8 cellular contexts compared by ENCODE assay signal in the genomic region with DNA sequence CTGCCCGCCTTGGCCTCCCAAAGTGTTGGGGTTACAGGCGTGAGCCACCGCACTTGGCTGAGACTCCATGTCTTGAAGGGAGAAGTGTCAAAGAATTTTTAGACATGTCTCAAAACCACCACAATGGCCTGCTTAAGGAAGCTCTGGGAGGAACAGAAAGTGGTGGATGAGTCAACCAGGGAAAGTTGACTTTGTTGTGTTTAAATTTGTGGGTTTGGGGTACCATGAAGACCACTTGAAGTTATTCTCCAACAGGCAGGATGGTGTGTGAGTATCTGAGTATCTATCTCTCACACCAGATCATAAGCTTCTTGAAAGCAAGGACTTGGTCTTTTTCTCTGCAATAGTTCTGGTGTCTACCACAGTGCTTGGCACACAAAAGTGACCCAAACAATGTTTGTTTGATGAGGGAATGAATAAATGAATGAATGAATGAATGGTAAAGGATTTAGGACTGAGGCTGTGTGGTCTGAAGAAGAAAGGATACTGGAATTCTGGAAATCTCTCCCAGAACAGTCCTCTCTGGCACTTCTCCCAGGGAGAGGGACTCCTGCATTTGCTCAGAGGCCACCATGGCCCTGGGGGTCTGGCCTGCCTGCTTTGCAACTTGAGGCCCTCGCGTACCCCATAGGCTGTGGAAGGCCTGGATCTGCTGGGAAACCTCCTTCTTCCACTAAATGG.
A peak's percentile ranks its signal among the peaks of the same experiment; 100 is the strongest.
DNase-seq lines count a peak whose midpoint lies in the region; ATAC-seq and TF ChIP-seq lines count a peak whose summit lies in the region.

No MANE protein-coding gene starts in this region.

- no peak overlapping the region for H3K4me3 Mint-ChIP-seq in activated T-cell treated with anti-CD3 and anti-CD28 coated beads, Interleukin-2, amount 50 U/mL, for 24 hours
- no peak overlapping the region for H3K4me3 Mint-ChIP-seq in activated CD8-positive, alpha-beta T cell treated with anti-CD3 and anti-CD28 coated beads for 36 hours
- peak overlapping the region; percentile 49 for H3K4me3 Mint-ChIP-seq in stimulated activated memory B cell treated with anti-CD40 and anti-IgM and Interleukin-4, amounts not matched to agents 10 μg/mL and 1 μg/mL and 100 μg/mL, for 72 hours

- H4K20me1 ChIP-seq in SK-N-SH (ENCODE audit: insufficient read depth), result no peaks in the 10 kb centered on the region

- H3K4me3 ChIP-seq in SK-N-SH (ENCODE audit: low read depth in 2 of 2, low read length in 1 of 2), result no peak overlapping the region

- no peaks in the 10 kb centered on the region for H3K79me2 ChIP-seq in SK-N-SH (ENCODE audit: insufficient read depth)

- no peak for TF ChIP-seq RAD21 in SK-N-SH (IDR thresholded peaks at IDR 0.05; ENCODE audit: low read length)

- H3K27me3 ChIP-seq in SK-N-SH (ENCODE audit: insufficient read depth), result no peaks in the 10 kb centered on the region

- no peak overlapping the region for H3K4me2 ChIP-seq in SK-N-SH

- WGBS in SK-N-SH (ENCODE audit: low lambda C conversion rate), result 95% methylated on average over 5 of the region's 5 CpGs

- H3K36me3 Mint-ChIP-seq in activated T-cell treated with anti-CD3 and anti-CD28 coated beads, Interleukin-2, amount 50 U/mL, for 24 hours (ENCODE audit: low read depth), result no peaks in the 10 kb centered on the region
- no peaks in the 10 kb centered on the region for H3K36me3 Mint-ChIP-seq in activated CD8-positive, alpha-beta T cell treated with anti-CD3 and anti-CD28 coated beads for 36 hours (ENCODE audit: low read depth)
- H3K36me3 Mint-ChIP-seq in stimulated activated memory B cell treated with anti-CD40 and anti-IgM and Interleukin-4, amounts not matched to agents 10 μg/mL and 1 μg/mL and 100 μg/mL, for 72 hours, result peaks cover 4% of the 10 kb centered on the region

- DNase-seq in activated T-cell treated with anti-CD3 and anti-CD28 coated beads, Interleukin-2, amount 50 U/mL, for 24 hours, result no peak
- no peak for DNase-seq in activated T-cell treated with anti-CD3 and anti-CD28 coated beads, Interleukin-2, amount 50 U/mL, for 1 hour
- peak; percentile 16 for DNase-seq in activated CD8-positive, alpha-beta T cell treated with anti-CD3 and anti-CD28 coated beads for 36 hours
- DNase-seq in NCI-H1417 (lab: John Stamatoyannopoulos, UW), result no peak
- no peak for DNase-seq in GOT3 (lab: John Stamatoyannopoulos, UW)
- DNase-seq in SK-N-SH, result no peak

- H3K9me3 Mint-ChIP-seq in activated T-cell treated with anti-CD3 and anti-CD28 coated beads, Interleukin-2, amount 50 U/mL, for 24 hours, result no peaks in the 10 kb centered on the region
- H3K9me3 Mint-ChIP-seq in activated CD8-positive, alpha-beta T cell treated with anti-CD3 and anti-CD28 coated beads for 36 hours, result peaks cover 3% of the 10 kb centered on the region
- peaks cover 2% of the 10 kb centered on the region for H3K9me3 Mint-ChIP-seq in stimulated activated memory B cell treated with anti-CD40 and anti-IgM and Interleukin-4, amounts not matched to agents 10 μg/mL and 1 μg/mL and 100 μg/mL, for 72 hours

- CTCF ChIA-PET in activated CD8-positive, alpha-beta T cell treated with anti-CD3 and anti-CD28 coated beads for 36 hours (lab: Charles Lee), result interaction anchor here (1.2 to 2.3 kb wide), 6 partner anchors 11 to 183 kb away, joined by 3 to 9 read pairs (median 4); no protein-coding TSS in a partner anchor
- CTCF ChIA-PET in SK-N-SH (lab: Yijun Ruan, JAX), result interaction anchor here (0.7 to 1.1 kb wide), 3 partner anchors 15 to 71 kb away, joined by 3 read pairs; no protein-coding TSS in a partner anchor

- ATAC-seq in HG02981 (IDR thresholded peaks at IDR 0.05; ENCODE audit: unreplicated experiment), result peak; percentile 29
- ATAC-seq in activated CD8-positive, alpha-beta T cell treated with anti-CD3 and anti-CD28 coated beads for 36 hours, result peak; percentile 47
- ATAC-seq in stimulated activated memory B cell treated with anti-CD40 and anti-IgM and Interleukin-4, amounts not matched to agents 10 μg/mL and 1 μg/mL and 100 μg/mL, for 72 hours, result peak; percentile 55

- peaks cover 4% of the 10 kb centered on the region for H3K27me3 Mint-ChIP-seq in activated T-cell treated with anti-CD3 and anti-CD28 coated beads, Interleukin-2, amount 50 U/mL, for 24 hours
- no peaks in the 10 kb centered on the region for H3K27me3 Mint-ChIP-seq in activated CD8-positive, alpha-beta T cell treated with anti-CD3 and anti-CD28 coated beads for 36 hours
- no peaks in the 10 kb centered on the region for H3K27me3 Mint-ChIP-seq in stimulated activated memory B cell treated with anti-CD40 and anti-IgM and Interleukin-4, amounts not matched to agents 10 μg/mL and 1 μg/mL and 100 μg/mL, for 72 hours

- TF ChIP-seq EP300 in SK-N-SH (IDR thresholded peaks at IDR 0.05; ENCODE audit: borderline replicate concordance in 1 of 2, low read depth in 1 of 2, low read length in 1 of 2), result no peak

- peaks cover 60% of the 10 kb centered on the region for H3K4me1 Mint-ChIP-seq in activated T-cell treated with anti-CD3 and anti-CD28 coated beads, Interleukin-2, amount 50 U/mL, for 24 hours (ENCODE audit: low read depth)
- peaks cover 37% of the 10 kb centered on the region for H3K4me1 Mint-ChIP-seq in activated CD8-positive, alpha-beta T cell treated with anti-CD3 and anti-CD28 coated beads for 36 hours (ENCODE audit: low read depth)
- H3K4me1 Mint-ChIP-seq in stimulated activated memory B cell treated with anti-CD40 and anti-IgM and Interleukin-4, amounts not matched to agents 10 μg/mL and 1 μg/mL and 100 μg/mL, for 72 hours, result peaks cover 91% of the 10 kb centered on the region

- no peak overlapping the region for H3K9ac ChIP-seq in SK-N-SH

- intact Hi-C loops in activated CD8-positive, alpha-beta T cell treated with anti-CD3 and anti-CD28 coated beads for 36 hours (cut with micrococcal nuclease), result no loop called here

- H3K9me3 ChIP-seq in SK-N-SH, result no peaks in the 10 kb centered on the region

- H3K27ac Mint-ChIP-seq in activated T-cell treated with anti-CD3 and anti-CD28 coated beads, Interleukin-2, amount 50 U/mL, for 24 hours, result peak overlapping the region; percentile 34
- H3K27ac Mint-ChIP-seq in activated CD8-positive, alpha-beta T cell treated with anti-CD3 and anti-CD28 coated beads for 36 hours, result peak overlapping the region; percentile 75
- peak overlapping the region; percentile 92 for H3K27ac Mint-ChIP-seq in stimulated activated memory B cell treated with anti-CD40 and anti-IgM and Interleukin-4, amounts not matched to agents 10 μg/mL and 1 μg/mL and 100 μg/mL, for 72 hours

- H3F3A ChIP-seq in SK-N-SH (replicated peaks; ENCODE audit: insufficient read depth), result no peaks in the 10 kb centered on the region

- peaks cover 0 to 5% of the 10 kb centered on the region in 2 experiments for H3K36me3 ChIP-seq in SK-N-SH (replicated peaks in 1 of 2; ENCODE audit: control insufficient read depth in 1 of 2, insufficient read depth in 2 of 2, low read length in 1 of 2)

- no peaks in the 10 kb centered on the region for H3K9me2 ChIP-seq in SK-N-SH

- no peak overlapping the region for H3K27ac ChIP-seq in SK-N-SH (ENCODE audit: low read depth in 2 of 2, low read length in 1 of 2)

- TF ChIP-seq CTCF in activated CD8-positive, alpha-beta T cell treated with anti-CD3 and anti-CD28 coated beads for 36 hours (IDR thresholded peaks at IDR 0.05), result no peak
- no peak for TF ChIP-seq CTCF in SK-N-SH (IDR thresholded peaks at IDR 0.05)

- no peaks in the 10 kb centered on the region for H3K4me1 ChIP-seq in SK-N-SH (ENCODE audit: control insufficient read depth in 1 of 2, insufficient read depth in 2 of 2, low read depth in 1 of 2, low read length in 1 of 2)

- H2AFZ ChIP-seq in SK-N-SH (ENCODE audit: low read depth), result no peak overlapping the region

- POLR2A ChIA-PET in activated CD8-positive, alpha-beta T cell treated with anti-CD3 and anti-CD28 coated beads for 36 hours (lab: Charles Lee), result interaction anchor here (1.1 to 1.9 kb wide), 3 partner anchors 13 to 16 kb away, joined by 3 to 5 read pairs (median 3); no protein-coding TSS in a partner anchor
- POLR2A ChIA-PET in SK-N-SH (lab: Yijun Ruan, JAX), result no interaction called here

TF ChIP-seq in SK-N-SH, 30 proteins besides CTCF, POLR2A, EP300 and RAD21 (continues in another document):
- no peak for TF ChIP-seq ELF1 (IDR thresholded peaks at IDR 0.05)
- TF ChIP-seq RFX5 (IDR thresholded peaks at IDR 0.05; ENCODE audit: low read length), result no peak
- TF ChIP-seq MXI1 (IDR thresholded peaks at IDR 0.05; ENCODE audit: low read depth, low read length), result no peak
- TF ChIP-seq JUND (IDR thresholded peaks at IDR 0.05), result no peak
- no peak for TF ChIP-seq YY1 (IDR thresholded peaks at IDR 0.05; ENCODE audit: low read depth)
- TF ChIP-seq FOSL2 (IDR thresholded peaks at IDR 0.05; ENCODE audit: borderline replicate concordance, low read depth), result no peak
- TF ChIP-seq, protein P1, sequence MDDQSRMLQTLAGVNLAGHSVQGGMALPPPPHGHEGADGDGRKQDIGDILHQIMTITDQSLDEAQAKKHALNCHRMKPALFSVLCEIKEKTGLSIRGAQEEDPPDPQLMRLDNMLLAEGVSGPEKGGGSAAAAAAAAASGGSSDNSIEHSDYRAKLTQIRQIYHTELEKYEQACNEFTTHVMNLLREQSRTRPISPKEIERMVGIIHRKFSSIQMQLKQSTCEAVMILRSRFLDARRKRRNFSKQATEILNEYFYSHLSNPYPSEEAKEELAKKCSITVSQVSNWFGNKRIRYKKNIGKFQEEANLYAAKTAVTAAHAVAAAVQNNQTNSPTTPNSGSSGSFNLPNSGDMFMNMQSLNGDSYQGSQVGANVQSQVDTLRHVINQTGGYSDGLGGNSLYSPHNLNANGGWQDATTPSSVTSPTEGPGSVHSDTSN (IDR thresholded peaks at IDR 0.05), result no peak

Comparison
In these comparisons a context has a peak if more than half of its experiments do, and no peak if none do; other contexts are left out.
1. H3K27ac Mint-ChIP-seq: peak in every context shown above with its lines; median percentile 92 in stimulated activated memory B cell treated with anti-CD40 and anti-IgM and Interleukin-4, amounts not matched to agents 10 μg/mL and 1 μg/mL and 100 μg/mL, for 72 hours; 75 in activated CD8-positive, alpha-beta T cell treated with anti-CD3 and anti-CD28 coated beads for 36 hours; 34 in activated T-cell treated with anti-CD3 and anti-CD28 coated beads, Interleukin-2, amount 50 U/mL, for 24 hours.